1 cellular context compared by ENCODE assay signal in the genomic region with DNA sequence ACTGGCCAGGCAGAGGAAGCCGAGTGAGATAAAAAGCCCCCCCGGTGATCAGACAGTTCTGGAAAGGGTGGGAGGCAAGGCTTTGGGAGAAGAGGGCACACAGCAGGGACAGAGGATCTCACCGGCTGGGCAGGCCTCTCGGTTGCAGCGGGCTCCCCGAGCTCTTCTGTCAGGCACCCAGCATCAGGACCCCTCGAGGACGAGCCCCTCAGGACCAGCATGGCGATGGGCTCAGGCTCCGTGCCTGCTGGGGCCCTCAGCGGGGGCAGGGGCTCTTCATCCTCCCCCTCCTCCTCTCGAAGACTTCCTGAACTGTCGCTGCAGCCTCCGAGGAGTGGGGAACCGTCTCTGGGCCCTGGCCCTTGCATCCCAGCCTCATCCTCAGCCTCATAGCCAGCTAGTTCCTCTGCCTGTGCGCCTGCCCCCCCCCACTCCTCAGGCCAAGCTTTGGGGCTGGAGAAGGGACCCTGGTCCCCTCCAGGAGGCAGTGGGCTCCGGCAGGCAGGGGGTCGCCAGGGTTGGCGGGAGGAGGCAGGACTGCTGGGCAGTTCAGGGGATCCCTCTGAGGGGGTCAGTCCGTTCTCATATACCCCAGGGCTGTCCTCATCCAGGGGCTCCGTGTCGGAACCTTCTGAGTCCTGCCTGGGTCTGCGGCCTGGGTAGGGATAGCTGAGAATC.
A peak's percentile ranks its signal among the peaks of the same experiment; 100 is the strongest.
TF ChIP-seq lines count a peak whose summit lies in the region.

No MANE protein-coding gene starts in this region.

TF ChIP-seq in HepG2, 621 proteins besides CTCF, POLR2A, EP300 and RAD21 (continued from another document):
- TF ChIP-seq ZNF10 (CRISPR knock-in tag; IDR thresholded peaks at IDR 0.05; ENCODE audit: borderline replicate concordance, low read depth): 0 out of 2 replicates have a peak, but pooled peaks have one; percentile 31
